16 cellular contexts compared by ENCODE assay signal in genomic region chr1:187121661-187122060, GRCh38.
"Had no signal": no experiment of that assay in that cellular context is flagged by ENCODE, and none has a peak within 500 bp of the region (broad histone marks: within the 10 kb centered on the region; RNA-seq: fewer than 3 reads in every experiment).

No MANE protein-coding gene starts in this region.

- DNase-seq: effector CD8-positive, alpha-beta T cell; endodermal cell; foreskin fibroblast; gastrocnemius medialis; head of caudate nucleus; left cardiac atrium; left lung; mesenchymal stem cell; mucosa of descending colon; naive B cell; right lobe of liver; small intestine; stimulated activated CD4-positive, alpha-beta T cell treated with anti-CD3 and anti-CD28 coated beads, Interleukin-15, amount 100 ng/mL, for 24 hours; stimulated activated CD4-positive, alpha-beta T cell treated with anti-CD3 and anti-CD28 coated beads, Interleukin-2, amount 100 ng/mL, for 48 hours; stimulated activated naive B cell treated with anti-CD40 and anti-IgM and Interleukin-4, amounts not matched to agents 10 μg/mL and 1 μg/mL and 100 μg/mL, for 72 hours; upper lobe of left lung had no signal
